ENCODE assay signal across 6 cellular contexts in the genomic region with DNA sequence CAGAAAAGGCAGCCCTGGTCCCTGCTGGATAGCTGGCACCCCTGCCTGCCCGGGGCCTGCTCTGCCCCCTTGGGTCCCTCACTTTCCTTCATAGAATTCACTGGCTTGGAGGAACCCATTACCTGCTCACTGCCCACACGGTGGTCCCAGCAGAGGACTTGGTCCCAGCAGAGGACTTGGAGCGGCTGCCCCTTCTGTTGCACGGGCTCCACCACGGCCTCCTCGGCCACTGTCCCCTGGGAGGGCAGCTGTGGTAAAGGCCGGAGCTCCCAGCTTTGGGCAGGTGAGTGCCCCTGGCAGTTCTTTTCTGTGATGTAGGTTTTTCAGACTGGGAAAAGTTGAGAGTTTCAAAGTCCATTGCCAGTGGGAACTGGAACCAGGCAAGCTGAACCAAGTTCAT. TPM values are rescaled to one million over a fixed set of nuclear protein-coding genes. Genes with fewer than 3 reads are reported as not detected.
"Had no signal": no experiment of that assay in that cellular context is flagged by ENCODE, and none has a peak within 500 bp of the region (broad histone marks: within the 10 kb centered on the region; RNA-seq: fewer than 3 reads in every experiment).

No MANE protein-coding gene starts in this region.

- H3K27ac ChIP-seq: HL-60 had no signal

- DNase-seq: IMR-90, KBM-7 had no signal

- H3K4me1 Mint-ChIP-seq: IgD-negative memory B cell had no signal

- H3K27ac Mint-ChIP-seq: IgD-negative memory B cell had no signal

- ATAC-seq: HepG2, K562 had no signal

- H3K36me3 Mint-ChIP-seq: IgD-negative memory B cell had no signal

- H3K4me3 ChIP-seq: K562 had no signal

- H3K27me3 Mint-ChIP-seq: IgD-negative memory B cell had no signal

- H3K4me3 Mint-ChIP-seq: IgD-negative memory B cell had no signal

RNA-seq across cellular contexts. Expression of a gene that starts 25.9 kb away (rescaled TPM):
- polyA plus RNA-seq: IgD-negative memory B cell had no signal
